ENCODE assay signal across 1 cellular context in the genomic region with DNA sequence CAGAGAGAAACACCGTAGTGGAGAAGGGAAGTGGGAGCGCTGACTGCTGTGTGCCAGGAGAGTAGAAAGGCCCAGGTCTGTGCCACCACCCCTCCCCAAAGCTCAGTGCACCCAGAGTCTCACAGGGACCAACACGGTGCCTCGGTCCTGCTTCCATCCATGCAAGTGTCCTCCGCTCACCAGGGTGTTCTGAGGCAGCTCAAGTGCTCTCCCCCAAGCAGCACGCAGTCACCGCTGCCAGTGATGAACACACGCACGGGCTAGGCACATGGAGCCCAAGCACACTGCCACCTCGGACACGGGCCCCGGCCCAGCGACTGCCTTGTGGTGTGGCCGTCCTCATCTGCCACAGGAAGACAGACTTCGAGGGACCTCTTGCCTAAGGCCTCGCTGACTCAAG.
TF ChIP-seq lines count a peak whose summit lies in the region.

No MANE protein-coding gene starts in this region.

TF ChIP-seq in GM23338, 12 proteins besides CTCF, POLR2A, EP300 and RAD21 (continued from another document):
- TF ChIP-seq, protein P1, sequence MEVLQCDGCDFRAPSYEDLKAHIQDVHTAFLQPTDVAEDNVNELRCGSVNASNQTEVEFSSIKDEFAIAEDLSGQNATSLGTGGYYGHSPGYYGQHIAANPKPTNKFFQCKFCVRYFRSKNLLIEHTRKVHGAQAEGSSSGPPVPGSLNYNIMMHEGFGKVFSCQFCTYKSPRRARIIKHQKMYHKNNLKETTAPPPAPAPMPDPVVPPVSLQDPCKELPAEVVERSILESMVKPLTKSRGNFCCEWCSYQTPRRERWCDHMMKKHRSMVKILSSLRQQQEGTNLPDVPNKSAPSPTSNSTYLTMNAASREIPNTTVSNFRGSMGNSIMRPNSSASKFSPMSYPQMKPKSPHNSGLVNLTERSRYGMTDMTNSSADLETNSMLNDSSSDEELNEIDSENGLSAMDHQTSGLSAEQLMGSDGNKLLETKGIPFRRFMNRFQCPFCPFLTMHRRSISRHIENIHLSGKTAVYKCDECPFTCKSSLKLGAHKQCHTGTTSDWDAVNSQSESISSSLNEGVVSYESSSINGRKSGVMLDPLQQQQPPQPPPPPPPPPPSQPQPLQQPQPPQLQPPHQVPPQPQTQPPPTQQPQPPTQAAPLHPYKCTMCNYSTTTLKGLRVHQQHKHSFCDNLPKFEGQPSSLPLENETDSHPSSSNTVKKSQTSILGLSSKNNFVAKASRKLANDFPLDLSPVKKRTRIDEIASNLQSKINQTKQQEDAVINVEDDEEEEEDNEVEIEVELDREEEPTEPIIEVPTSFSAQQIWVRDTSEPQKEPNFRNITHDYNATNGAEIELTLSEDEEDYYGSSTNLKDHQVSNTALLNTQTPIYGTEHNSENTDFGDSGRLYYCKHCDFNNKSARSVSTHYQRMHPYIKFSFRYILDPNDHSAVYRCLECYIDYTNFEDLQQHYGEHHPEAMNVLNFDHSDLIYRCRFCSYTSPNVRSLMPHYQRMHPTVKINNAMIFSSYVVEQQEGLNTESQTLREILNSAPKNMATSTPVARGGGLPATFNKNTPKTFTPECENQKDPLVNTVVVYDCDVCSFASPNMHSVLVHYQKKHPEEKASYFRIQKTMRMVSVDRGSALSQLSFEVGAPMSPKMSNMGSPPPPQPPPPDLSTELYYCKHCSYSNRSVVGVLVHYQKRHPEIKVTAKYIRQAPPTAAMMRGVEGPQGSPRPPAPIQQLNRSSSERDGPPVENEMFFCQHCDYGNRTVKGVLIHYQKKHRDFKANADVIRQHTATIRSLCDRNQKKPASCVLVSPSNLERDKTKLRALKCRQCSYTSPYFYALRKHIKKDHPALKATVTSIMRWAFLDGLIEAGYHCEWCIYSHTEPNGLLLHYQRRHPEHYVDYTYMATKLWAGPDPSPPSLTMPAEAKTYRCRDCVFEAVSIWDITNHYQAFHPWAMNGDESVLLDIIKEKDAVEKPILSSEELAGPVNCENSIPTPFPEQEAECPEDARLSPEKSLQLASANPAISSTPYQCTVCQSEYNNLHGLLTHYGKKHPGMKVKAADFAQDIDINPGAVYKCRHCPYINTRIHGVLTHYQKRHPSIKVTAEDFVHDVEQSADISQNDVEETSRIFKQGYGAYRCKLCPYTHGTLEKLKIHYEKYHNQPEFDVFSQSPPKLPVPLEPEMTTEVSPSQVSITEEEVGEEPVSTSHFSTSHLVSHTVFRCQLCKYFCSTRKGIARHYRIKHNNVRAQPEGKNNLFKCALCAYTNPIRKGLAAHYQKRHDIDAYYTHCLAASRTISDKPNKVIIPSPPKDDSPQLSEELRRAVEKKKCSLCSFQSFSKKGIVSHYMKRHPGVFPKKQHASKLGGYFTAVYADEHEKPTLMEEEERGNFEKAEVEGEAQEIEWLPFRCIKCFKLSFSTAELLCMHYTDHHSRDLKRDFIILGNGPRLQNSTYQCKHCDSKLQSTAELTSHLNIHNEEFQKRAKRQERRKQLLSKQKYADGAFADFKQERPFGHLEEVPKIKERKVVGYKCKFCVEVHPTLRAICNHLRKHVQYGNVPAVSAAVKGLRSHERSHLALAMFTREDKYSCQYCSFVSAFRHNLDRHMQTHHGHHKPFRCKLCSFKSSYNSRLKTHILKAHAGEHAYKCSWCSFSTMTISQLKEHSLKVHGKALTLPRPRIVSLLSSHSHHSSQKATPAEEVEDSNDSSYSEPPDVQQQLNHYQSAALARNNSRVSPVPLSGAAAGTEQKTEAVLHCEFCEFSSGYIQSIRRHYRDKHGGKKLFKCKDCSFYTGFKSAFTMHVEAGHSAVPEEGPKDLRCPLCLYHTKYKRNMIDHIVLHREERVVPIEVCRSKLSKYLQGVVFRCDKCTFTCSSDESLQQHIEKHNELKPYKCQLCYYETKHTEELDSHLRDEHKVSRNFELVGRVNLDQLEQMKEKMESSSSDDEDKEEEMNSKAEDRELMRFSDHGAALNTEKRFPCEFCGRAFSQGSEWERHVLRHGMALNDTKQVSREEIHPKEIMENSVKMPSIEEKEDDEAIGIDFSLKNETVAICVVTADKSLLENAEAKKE (CRISPR knock-in tag; IDR thresholded peaks at IDR 0.05): no peak
- TF ChIP-seq, protein P2, sequence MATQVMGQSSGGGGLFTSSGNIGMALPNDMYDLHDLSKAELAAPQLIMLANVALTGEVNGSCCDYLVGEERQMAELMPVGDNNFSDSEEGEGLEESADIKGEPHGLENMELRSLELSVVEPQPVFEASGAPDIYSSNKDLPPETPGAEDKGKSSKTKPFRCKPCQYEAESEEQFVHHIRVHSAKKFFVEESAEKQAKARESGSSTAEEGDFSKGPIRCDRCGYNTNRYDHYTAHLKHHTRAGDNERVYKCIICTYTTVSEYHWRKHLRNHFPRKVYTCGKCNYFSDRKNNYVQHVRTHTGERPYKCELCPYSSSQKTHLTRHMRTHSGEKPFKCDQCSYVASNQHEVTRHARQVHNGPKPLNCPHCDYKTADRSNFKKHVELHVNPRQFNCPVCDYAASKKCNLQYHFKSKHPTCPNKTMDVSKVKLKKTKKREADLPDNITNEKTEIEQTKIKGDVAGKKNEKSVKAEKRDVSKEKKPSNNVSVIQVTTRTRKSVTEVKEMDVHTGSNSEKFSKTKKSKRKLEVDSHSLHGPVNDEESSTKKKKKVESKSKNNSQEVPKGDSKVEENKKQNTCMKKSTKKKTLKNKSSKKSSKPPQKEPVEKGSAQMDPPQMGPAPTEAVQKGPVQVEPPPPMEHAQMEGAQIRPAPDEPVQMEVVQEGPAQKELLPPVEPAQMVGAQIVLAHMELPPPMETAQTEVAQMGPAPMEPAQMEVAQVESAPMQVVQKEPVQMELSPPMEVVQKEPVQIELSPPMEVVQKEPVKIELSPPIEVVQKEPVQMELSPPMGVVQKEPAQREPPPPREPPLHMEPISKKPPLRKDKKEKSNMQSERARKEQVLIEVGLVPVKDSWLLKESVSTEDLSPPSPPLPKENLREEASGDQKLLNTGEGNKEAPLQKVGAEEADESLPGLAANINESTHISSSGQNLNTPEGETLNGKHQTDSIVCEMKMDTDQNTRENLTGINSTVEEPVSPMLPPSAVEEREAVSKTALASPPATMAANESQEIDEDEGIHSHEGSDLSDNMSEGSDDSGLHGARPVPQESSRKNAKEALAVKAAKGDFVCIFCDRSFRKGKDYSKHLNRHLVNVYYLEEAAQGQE (IDR thresholded peaks at IDR 0.05; ENCODE audit: unreplicated experiment): no peak
- no peak for TF ChIP-seq ZNF114 (CRISPR knock-in tag; IDR thresholded peaks at IDR 0.05)
- TF ChIP-seq STAT1 (IDR thresholded peaks at IDR 0.05; ENCODE audit: unreplicated experiment): no peak
- TF ChIP-seq CREB1 (CRISPR knock-in tag; IDR thresholded peaks at IDR 0.05; ENCODE audit: low read depth): no peak
- TF ChIP-seq EZH2 (IDR thresholded peaks at IDR 0.05; ENCODE audit: low read depth, unreplicated experiment): no peak
- TF ChIP-seq JUNB (IDR thresholded peaks at IDR 0.05; ENCODE audit: unreplicated experiment): no peak
- TF ChIP-seq POLR2AphosphoS5 (IDR thresholded peaks at IDR 0.05; ENCODE audit: low read depth): no peak
